Comparison of ENCODE assay signal across 1 cellular context in the genomic region with DNA sequence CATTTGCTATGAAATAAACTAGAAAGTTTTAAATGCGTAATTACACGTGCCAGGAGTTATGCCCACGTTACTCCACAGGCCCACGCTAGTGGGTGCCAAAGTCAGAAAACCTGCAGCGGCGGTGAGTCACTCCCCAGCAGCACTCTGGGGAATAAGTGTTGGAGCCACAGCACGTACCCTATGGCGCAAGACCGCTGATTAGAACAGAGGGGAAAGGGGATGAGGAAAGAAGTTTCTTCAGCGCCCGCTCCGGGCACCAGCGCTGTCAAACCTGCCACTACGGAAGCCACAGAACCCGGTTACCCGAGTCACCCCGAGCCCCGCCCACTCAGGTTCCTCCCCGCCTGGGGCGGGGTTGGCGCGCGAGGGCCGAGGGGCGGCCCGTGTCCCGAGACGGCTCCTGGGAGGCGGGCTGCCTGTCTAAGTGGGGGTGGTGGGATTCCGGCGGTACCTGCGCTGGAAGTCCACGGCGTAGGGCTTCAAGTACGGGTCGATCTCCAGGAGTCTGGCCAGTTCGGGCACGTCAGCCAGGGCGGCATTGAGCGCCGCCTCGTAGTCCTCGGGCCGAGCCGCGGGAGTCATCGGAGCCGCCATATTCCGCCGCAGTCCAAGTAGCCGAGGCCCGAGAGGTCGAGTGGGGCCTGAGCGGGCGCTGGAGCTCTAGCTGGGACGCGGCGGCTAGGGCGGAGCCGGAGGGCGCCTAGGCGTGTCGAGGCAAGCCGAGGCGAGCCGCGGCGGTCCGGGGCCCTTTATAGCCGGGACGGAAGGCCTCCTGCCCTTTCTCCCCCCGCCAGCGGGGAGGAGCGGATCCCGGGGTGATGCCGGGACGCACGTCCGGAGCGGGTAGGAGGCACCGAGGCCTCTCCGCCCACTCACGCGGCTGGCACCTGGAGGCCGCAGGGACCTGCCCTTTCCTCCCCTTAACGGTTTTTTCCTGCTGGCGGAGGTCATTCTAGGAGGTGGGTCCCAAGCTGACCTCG.
TF ChIP-seq lines count a peak whose summit lies in the region.

Gene GBE1 (minus strand): TSS at position 722 of the 980 bp plus-strand sequence. CDS start 128 bp downstream, at position 594.

TF ChIP-seq in HepG2, 621 proteins besides CTCF, POLR2A, EP300 and RAD21 (continued from another document and continues in another):
- TF ChIP-seq, protein P1, sequence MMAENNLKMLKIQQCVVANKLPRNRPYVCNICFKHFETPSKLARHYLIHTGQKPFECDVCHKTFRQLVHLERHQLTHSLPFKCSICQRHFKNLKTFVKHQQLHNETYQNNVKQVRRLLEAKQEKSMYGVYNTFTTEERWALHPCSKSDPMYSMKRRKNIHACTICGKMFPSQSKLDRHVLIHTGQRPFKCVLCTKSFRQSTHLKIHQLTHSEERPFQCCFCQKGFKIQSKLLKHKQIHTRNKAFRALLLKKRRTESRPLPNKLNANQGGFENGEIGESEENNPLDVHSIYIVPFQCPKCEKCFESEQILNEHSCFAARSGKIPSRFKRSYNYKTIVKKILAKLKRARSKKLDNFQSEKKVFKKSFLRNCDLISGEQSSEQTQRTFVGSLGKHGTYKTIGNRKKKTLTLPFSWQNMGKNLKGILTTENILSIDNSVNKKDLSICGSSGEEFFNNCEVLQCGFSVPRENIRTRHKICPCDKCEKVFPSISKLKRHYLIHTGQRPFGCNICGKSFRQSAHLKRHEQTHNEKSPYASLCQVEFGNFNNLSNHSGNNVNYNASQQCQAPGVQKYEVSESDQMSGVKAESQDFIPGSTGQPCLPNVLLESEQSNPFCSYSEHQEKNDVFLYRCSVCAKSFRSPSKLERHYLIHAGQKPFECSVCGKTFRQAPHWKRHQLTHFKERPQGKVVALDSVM (CRISPR knock-in tag; IDR thresholded peaks at IDR 0.05): peak; percentile 97
- TF ChIP-seq SALL2 (CRISPR knock-in tag; IDR thresholded peaks at IDR 0.05) (peak; percentile 95), ZFP62 (CRISPR knock-in tag; IDR thresholded peaks at IDR 0.05) (peak; percentile 61; the same call in 1 of the 2 replicates), ZNF839 (CRISPR knock-in tag; IDR thresholded peaks at IDR 0.05; ENCODE audit: borderline replicate concordance) (no peak), UBTF (CRISPR knock-in tag; IDR thresholded peaks at IDR 0.05) (peak; percentile 98), CEBPG (CRISPR knock-in tag; IDR thresholded peaks at IDR 0.05) (peak; percentile 80), ZNF883 (CRISPR knock-in tag; IDR thresholded peaks at IDR 0.05; ENCODE audit: not compliant biosample characterization) (peak; percentile 95), CREBL2 (CRISPR knock-in tag; IDR thresholded peaks at IDR 0.05; ENCODE audit: borderline replicate concordance) (peak; percentile 79; the same call in 1 of the 2 replicates), ZFP90 (CRISPR knock-in tag; IDR thresholded peaks at IDR 0.05; ENCODE audit: borderline replicate concordance) (peak; percentile 93), CENPT (CRISPR knock-in tag; IDR thresholded peaks at IDR 0.05; ENCODE audit: low read depth) (no peak), DNMT1 (CRISPR knock-in tag; IDR thresholded peaks at IDR 0.05) (peak; percentile 86), ZBTB1 (CRISPR knock-in tag; IDR thresholded peaks at IDR 0.05; ENCODE audit: borderline replicate concordance) (0 out of 2 replicates have a peak, but pooled peaks have one; percentile 9), ZNF326 (CRISPR knock-in tag; IDR thresholded peaks at IDR 0.05; ENCODE audit: borderline replicate concordance) (no peak), THAP11 (CRISPR knock-in tag; IDR thresholded peaks at IDR 0.05) (peak; percentile 82), PAWR (CRISPR knock-in tag; IDR thresholded peaks at IDR 0.05; ENCODE audit: borderline replicate concordance) (0 out of 2 replicates have a peak, but pooled peaks have one; percentile 68), NFE2L1 (CRISPR knock-in tag; IDR thresholded peaks at IDR 0.05; ENCODE audit: borderline replicate concordance) (no peak), ZNF484 (CRISPR knock-in tag; IDR thresholded peaks at IDR 0.05; ENCODE audit: borderline replicate concordance, low read depth) (peak; percentile 23; the same call in 1 of the 2 replicates), BCL6 (CRISPR knock-in tag; IDR thresholded peaks at IDR 0.05) (peak; percentile 88), ZNF782 (CRISPR knock-in tag; IDR thresholded peaks at IDR 0.05; ENCODE audit: borderline replicate concordance) (peak; percentile 92), ZNF747 (CRISPR knock-in tag; IDR thresholded peaks at IDR 0.05; ENCODE audit: borderline replicate concordance) (peak; percentile 77), ZNF224 (CRISPR knock-in tag; IDR thresholded peaks at IDR 0.05) (peak; percentile 96), STAT6 (CRISPR knock-in tag; IDR thresholded peaks at IDR 0.05; ENCODE audit: borderline replicate concordance) (no peak), ZKSCAN1 (IDR thresholded peaks at IDR 0.05; ENCODE audit: low read length) (0 out of 2 replicates have a peak, but pooled peaks have one; percentile 12), ZNF3 (CRISPR knock-in tag; IDR thresholded peaks at IDR 0.05) (0 out of 2 replicates have a peak, but pooled peaks have one; percentile 33), MAZ (IDR thresholded peaks at IDR 0.05; ENCODE audit: borderline replicate concordance, low read depth, low read length) (no peak), MAZ (CRISPR knock-in tag; IDR thresholded peaks at IDR 0.05; ENCODE audit: low read depth) (peak; percentile 92), MEF2D (CRISPR knock-in tag; IDR thresholded peaks at IDR 0.05) (peak; percentile 85; the same call in 1 of the 2 replicates), SRSF1 (optimal IDR thresholded peaks at IDR 0.05; ENCODE audit: low read depth, low read length) (peak; percentile 95), ZNF557 (CRISPR knock-in tag; IDR thresholded peaks at IDR 0.05) (peak; percentile 93), ZSCAN21 (CRISPR knock-in tag; IDR thresholded peaks at IDR 0.05; ENCODE audit: borderline replicate concordance) (peak; percentile 68; the same call in 1 of the 2 replicates), GTF2F1 (IDR thresholded peaks at IDR 0.05; ENCODE audit: low read length) (no peak), FIP1L1 (IDR thresholded peaks at IDR 0.05; ENCODE audit: borderline replicate concordance, insufficient read depth, low read depth, low read length) (no peak), XRCC5 (optimal IDR thresholded peaks at IDR 0.05; ENCODE audit: low read length) (peak; percentile 68), SUZ12 (IDR thresholded peaks at IDR 0.05; ENCODE audit: low read depth, low read length) (no peak)
- TF ChIP-seq, protein P2, sequence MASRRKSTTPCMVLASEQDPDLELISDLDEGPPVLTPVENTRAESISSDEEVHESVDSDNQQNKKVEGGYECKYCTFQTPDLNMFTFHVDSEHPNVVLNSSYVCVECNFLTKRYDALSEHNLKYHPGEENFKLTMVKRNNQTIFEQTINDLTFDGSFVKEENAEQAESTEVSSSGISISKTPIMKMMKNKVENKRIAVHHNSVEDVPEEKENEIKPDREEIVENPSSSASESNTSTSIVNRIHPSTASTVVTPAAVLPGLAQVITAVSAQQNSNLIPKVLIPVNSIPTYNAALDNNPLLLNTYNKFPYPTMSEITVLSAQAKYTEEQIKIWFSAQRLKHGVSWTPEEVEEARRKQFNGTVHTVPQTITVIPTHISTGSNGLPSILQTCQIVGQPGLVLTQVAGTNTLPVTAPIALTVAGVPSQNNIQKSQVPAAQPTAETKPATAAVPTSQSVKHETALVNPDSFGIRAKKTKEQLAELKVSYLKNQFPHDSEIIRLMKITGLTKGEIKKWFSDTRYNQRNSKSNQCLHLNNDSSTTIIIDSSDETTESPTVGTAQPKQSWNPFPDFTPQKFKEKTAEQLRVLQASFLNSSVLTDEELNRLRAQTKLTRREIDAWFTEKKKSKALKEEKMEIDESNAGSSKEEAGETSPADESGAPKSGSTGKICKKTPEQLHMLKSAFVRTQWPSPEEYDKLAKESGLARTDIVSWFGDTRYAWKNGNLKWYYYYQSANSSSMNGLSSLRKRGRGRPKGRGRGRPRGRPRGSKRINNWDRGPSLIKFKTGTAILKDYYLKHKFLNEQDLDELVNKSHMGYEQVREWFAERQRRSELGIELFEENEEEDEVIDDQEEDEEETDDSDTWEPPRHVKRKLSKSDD (CRISPR knock-in tag; IDR thresholded peaks at IDR 0.05; ENCODE audit: low read depth): peak; percentile 88
- TF ChIP-seq, protein P3, sequence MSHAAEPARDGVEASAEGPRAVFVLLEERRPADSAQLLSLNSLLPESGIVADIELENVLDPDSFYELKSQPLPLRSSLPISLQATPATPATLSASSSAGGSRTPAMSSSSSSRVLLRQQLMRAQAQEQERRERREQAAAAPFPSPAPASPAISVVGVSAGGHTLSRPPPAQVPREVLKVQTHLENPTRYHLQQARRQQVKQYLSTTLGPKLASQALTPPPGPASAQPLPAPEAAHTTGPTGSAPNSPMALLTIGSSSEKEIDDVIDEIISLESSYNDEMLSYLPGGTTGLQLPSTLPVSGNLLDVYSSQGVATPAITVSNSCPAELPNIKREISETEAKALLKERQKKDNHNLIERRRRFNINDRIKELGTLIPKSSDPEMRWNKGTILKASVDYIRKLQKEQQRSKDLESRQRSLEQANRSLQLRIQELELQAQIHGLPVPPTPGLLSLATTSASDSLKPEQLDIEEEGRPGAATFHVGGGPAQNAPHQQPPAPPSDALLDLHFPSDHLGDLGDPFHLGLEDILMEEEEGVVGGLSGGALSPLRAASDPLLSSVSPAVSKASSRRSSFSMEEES (CRISPR knock-in tag; IDR thresholded peaks at IDR 0.05): peak; percentile 21; the same call in 1 of the 2 replicates
- TF ChIP-seq, protein P4, sequence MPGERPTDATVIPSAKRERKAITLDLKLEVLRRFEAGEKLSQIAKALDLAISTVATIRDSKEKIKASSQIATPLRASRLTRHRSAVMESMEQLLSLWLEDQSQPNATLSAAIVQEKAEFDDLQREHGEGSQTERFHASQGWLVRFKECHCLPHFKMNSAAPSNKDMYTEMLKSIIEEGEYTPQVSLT (CRISPR knock-in tag; IDR thresholded peaks at IDR 0.05; ENCODE audit: borderline replicate concordance, low read depth): 0 out of 2 replicates have a peak, but pooled peaks have one; percentile 1
- TF ChIP-seq, protein P5, sequence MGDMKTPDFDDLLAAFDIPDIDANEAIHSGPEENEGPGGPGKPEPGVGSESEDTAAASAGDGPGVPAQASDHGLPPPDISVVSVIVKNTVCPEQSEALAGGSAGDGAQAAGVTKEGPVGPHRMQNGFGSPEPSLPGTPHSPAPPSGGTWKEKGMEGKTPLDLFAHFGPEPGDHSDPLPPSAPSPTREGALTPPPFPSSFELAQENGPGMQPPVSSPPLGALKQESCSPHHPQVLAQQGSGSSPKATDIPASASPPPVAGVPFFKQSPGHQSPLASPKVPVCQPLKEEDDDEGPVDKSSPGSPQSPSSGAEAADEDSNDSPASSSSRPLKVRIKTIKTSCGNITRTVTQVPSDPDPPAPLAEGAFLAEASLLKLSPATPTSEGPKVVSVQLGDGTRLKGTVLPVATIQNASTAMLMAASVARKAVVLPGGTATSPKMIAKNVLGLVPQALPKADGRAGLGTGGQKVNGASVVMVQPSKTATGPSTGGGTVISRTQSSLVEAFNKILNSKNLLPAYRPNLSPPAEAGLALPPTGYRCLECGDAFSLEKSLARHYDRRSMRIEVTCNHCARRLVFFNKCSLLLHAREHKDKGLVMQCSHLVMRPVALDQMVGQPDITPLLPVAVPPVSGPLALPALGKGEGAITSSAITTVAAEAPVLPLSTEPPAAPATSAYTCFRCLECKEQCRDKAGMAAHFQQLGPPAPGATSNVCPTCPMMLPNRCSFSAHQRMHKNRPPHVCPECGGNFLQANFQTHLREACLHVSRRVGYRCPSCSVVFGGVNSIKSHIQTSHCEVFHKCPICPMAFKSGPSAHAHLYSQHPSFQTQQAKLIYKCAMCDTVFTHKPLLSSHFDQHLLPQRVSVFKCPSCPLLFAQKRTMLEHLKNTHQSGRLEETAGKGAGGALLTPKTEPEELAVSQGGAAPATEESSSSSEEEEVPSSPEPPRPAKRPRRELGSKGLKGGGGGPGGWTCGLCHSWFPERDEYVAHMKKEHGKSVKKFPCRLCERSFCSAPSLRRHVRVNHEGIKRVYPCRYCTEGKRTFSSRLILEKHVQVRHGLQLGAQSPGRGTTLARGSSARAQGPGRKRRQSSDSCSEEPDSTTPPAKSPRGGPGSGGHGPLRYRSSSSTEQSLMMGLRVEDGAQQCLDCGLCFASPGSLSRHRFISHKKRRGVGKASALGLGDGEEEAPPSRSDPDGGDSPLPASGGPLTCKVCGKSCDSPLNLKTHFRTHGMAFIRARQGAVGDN (CRISPR knock-in tag; IDR thresholded peaks at IDR 0.05): peak; percentile 97
